11 cellular contexts compared by ENCODE assay signal in the genomic region with DNA sequence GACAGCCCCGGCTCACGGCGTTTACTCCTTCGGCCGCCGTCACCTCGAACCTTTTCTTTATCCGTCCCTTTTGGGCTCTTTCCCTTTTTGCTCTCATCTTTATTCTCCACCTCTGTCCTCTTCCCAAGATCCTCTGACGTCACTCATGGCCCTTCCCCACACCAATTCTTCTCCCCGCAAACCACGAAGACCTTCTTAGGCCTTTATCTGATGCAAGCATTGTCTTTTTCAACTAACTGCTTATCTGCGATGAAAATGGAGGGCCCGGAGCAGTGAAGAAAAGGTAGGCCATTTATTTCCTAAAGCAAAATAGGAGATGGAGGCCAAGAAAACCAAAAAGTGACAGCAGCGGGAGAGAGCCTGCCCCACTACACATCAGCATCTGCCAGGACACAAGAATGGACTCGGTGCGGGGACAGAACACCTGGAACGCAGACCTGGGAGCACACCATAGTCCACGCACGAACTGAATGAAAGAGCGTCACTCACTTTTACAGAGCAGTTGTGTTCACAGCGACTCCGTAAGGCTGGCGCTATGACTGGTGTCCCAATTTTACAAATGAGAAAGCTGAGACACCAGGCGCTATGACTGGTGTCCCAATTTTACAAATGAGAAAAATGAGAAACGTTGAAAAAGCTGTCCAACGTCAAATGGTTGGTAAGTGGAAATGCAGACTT. TPM values are rescaled to one million over a fixed set of nuclear protein-coding genes. Genes with fewer than 3 reads are reported as not detected.
DNase-seq lines count a peak whose midpoint lies in the region; FAIRE-seq and TF ChIP-seq lines count a peak whose summit lies in the region.
"Had no signal": no experiment of that assay in that cellular context is flagged by ENCODE, and none has a peak within 500 bp of the region (broad histone marks: within the 10 kb centered on the region; RNA-seq: fewer than 3 reads in every experiment).

No MANE protein-coding gene starts in this region.

- DNase-seq in T-helper 1 cell (no peak), chondrocyte (ENCODE audit: low spot score) (no peak), left kidney (ENCODE audit: low read depth, low spot score) (peak; percentile 13), globus pallidus (ENCODE audit: low spot score) (no peak), RCC 7860 (ENCODE audit: low spot score) (no peak), NCI-H1048 (lab: John Stamatoyannopoulos, UW) (no peak)
- DNase-seq: 8988T, NCI-H2107 had no signal

- H3K27me3 ChIP-seq in subcutaneous abdominal adipose tissue (ENCODE audit: control insufficient read depth in 5 of 5, insufficient read depth in 4 of 5, low read length in 5 of 5) = no peaks in the 10 kb centered on the region

- no peak for TF ChIP-seq CTCF in chondrocyte (IDR thresholded peaks at IDR 0.05)

- H3K27ac Mint-ChIP-seq in T-helper 1 cell treated with Interleukin-12 subunit alpha and Interleukin-12 subunit beta and Interleukin-4 antibody, amounts not matched to agents 30 μg/mL and 1 μg/mL, for 36 hours = peak overlapping the region; percentile 71
- no peak overlapping the region for H3K27ac Mint-ChIP-seq in chondrocyte (ENCODE audit: unreplicated experiment)

- no peaks in the 10 kb centered on the region for H3K36me3 ChIP-seq in subcutaneous abdominal adipose tissue (ENCODE audit: control insufficient read depth in 5 of 5, insufficient read depth in 5 of 5, low read length in 5 of 5)

- no peaks in the 10 kb centered on the region for H3K9me3 ChIP-seq in subcutaneous abdominal adipose tissue (ENCODE audit: control insufficient read depth in 5 of 5, low read length in 5 of 5)

- H3K9me3 Mint-ChIP-seq in T-helper 1 cell treated with Interleukin-12 subunit alpha and Interleukin-12 subunit beta and Interleukin-4 antibody, amounts not matched to agents 30 μg/mL and 1 μg/mL, for 36 hours = no peaks in the 10 kb centered on the region
- no peaks in the 10 kb centered on the region for H3K9me3 Mint-ChIP-seq in chondrocyte (ENCODE audit: low read depth)

- H3K27me3 Mint-ChIP-seq in T-helper 1 cell treated with Interleukin-12 subunit alpha and Interleukin-12 subunit beta and Interleukin-4 antibody, amounts not matched to agents 30 μg/mL and 1 μg/mL, for 36 hours (ENCODE audit: low read depth) = peaks cover 42% of the 10 kb centered on the region
- H3K27me3 Mint-ChIP-seq in chondrocyte (ENCODE audit: low read depth) = peaks cover 8% of the 10 kb centered on the region

- H3K4me1 ChIP-seq in subcutaneous abdominal adipose tissue (ENCODE audit: control insufficient read depth in 5 of 5, insufficient read depth in 5 of 5, low read length in 5 of 5) = peaks cover 0 to 7% (median 6%) of the 10 kb centered on the region in 5 donors

- FAIRE-seq in RCC 7860 (lab: Jason Lieb, UNC) = no peak

- no peak overlapping the region for H3K27ac ChIP-seq in subcutaneous abdominal adipose tissue (ENCODE audit: low read depth, low read length)
- H3K27ac ChIP-seq: VCaP had no signal

- H3K9ac ChIP-seq in subcutaneous abdominal adipose tissue (ENCODE audit: low read length in 5 of 5) = no peak overlapping the region

- H3K36me3 Mint-ChIP-seq in T-helper 1 cell treated with Interleukin-12 subunit alpha and Interleukin-12 subunit beta and Interleukin-4 antibody, amounts not matched to agents 30 μg/mL and 1 μg/mL, for 36 hours (ENCODE audit: low read depth) = no peaks in the 10 kb centered on the region
- H3K36me3 Mint-ChIP-seq in chondrocyte (ENCODE audit: low read depth) = peaks cover 2% of the 10 kb centered on the region

- peak overlapping the region; percentile 51 to 61 (median 53) for H3K4me3 ChIP-seq in subcutaneous abdominal adipose tissue (ENCODE audit: low read depth in 1 of 5, low read length in 5 of 5)

- H3K4me3 Mint-ChIP-seq in T-helper 1 cell treated with Interleukin-12 subunit alpha and Interleukin-12 subunit beta and Interleukin-4 antibody, amounts not matched to agents 30 μg/mL and 1 μg/mL, for 36 hours = peak overlapping the region; percentile 63
- peak overlapping the region; percentile 42 for H3K4me3 Mint-ChIP-seq in chondrocyte (ENCODE audit: unreplicated experiment)

- peaks cover 9% of the 10 kb centered on the region for H3K4me1 Mint-ChIP-seq in T-helper 1 cell treated with Interleukin-12 subunit alpha and Interleukin-12 subunit beta and Interleukin-4 antibody, amounts not matched to agents 30 μg/mL and 1 μg/mL, for 36 hours (ENCODE audit: low read depth)
- H3K4me1 Mint-ChIP-seq in chondrocyte (ENCODE audit: low read depth) = peaks cover 10% of the 10 kb centered on the region

RNA-seq across cellular contexts. Expression of a gene that starts 45.3 kb away (rescaled TPM):
- total RNA-seq in chondrocyte = 11.7 to 15.2 TPM (median 15.1 TPM) in 3 replicates
